Comparison of ENCODE assay signal across 9 cellular contexts in genomic region chr14:49982522-49982951, GRCh38.
DNase-seq lines count a peak whose midpoint lies in the region; ATAC-seq and TF ChIP-seq lines count a peak whose summit lies in the region.
"Had no signal": no experiment of that assay in that cellular context is flagged by ENCODE, and none has a peak within 500 bp of the region (broad histone marks: within the 10 kb centered on the region; RNA-seq: fewer than 3 reads in every experiment).

No MANE protein-coding gene starts in this region.

- CTCF ChIA-PET in SK-N-SH (lab: Yijun Ruan, JAX), result no interaction called here
- CTCF ChIA-PET in GM10248 (lab: Yijun Ruan, JAX), result no interaction called here

- in situ Hi-C loops in Caki2 (cut with HindIII; ENCODE audit: low pct_unique_long_range_greater_than_20kb, low sequenced_read_pairs), result no loop called here

- DNase-seq in Caki2 (ENCODE audit: low read depth) (peak; percentile 95), SK-N-SH (no peak), fibroblast of mammary gland (ENCODE audit: low read depth) (peak; percentile 93), skeletal muscle cell (ENCODE audit: low read depth) (peak; percentile 75), GM10248 (ENCODE audit: extremely low spot score) (no peak), OCI-M1 (lab: John Stamatoyannopoulos, UW) (no peak), GDM1 (lab: John Stamatoyannopoulos, UW) (no peak)
- DNase-seq: right lobe of liver had no signal

- no peaks in the 10 kb centered on the region for H3K27me3 ChIP-seq in SK-N-SH (ENCODE audit: insufficient read depth)
- H3K27me3 ChIP-seq: right lobe of liver had no signal

- no peaks in the 10 kb centered on the region for H3K9me2 ChIP-seq in SK-N-SH

- WGBS in SK-N-SH (ENCODE audit: low lambda C conversion rate), result 39% methylated on average over 9 of the region's 9 CpGs

- peak overlapping the region in 1 of 2 experiments; percentile 3; a peak in 1 of 4 replicates for H3K4me3 ChIP-seq in SK-N-SH (ENCODE audit: low read depth in 2 of 2, low read length in 1 of 2)
- no peak overlapping the region for H3K4me3 ChIP-seq in fibroblast of mammary gland (ENCODE audit: control insufficient read depth, low read depth, low read length)
- H3K4me3 ChIP-seq in skeletal muscle cell (ENCODE audit: low read depth, low read length), result peak overlapping the region; percentile 12
- H3K4me3 ChIP-seq: right lobe of liver had no signal

- TF ChIP-seq RAD21 in SK-N-SH (IDR thresholded peaks at IDR 0.05; ENCODE audit: low read length), result no peak

- TF ChIP-seq EP300 in SK-N-SH (IDR thresholded peaks at IDR 0.05; ENCODE audit: borderline replicate concordance in 1 of 2, low read depth in 1 of 2, low read length in 1 of 2), result peak in 1 of 2 experiments; percentile 80; a peak in 2 of 4 replicates

- H3F3A ChIP-seq in SK-N-SH (replicated peaks; ENCODE audit: insufficient read depth), result peaks cover 27% of the 10 kb centered on the region

- H3K9ac ChIP-seq in SK-N-SH, result peak overlapping the region; percentile 37; the same call in 1 of the 2 replicates

- H3K36me3 ChIP-seq in SK-N-SH (replicated peaks in 1 of 2; ENCODE audit: control insufficient read depth in 1 of 2, insufficient read depth in 2 of 2, low read length in 1 of 2), result no peaks in the 10 kb centered on the region
- H3K36me3 ChIP-seq: right lobe of liver had no signal

- H2AFZ ChIP-seq in SK-N-SH (ENCODE audit: low read depth), result no peak overlapping the region

- no peak for ATAC-seq in HG02938 (IDR thresholded peaks at IDR 0.05; ENCODE audit: unreplicated experiment)

- H4K20me1 ChIP-seq in SK-N-SH (ENCODE audit: insufficient read depth), result no peaks in the 10 kb centered on the region

- H3K27ac ChIP-seq in SK-N-SH (ENCODE audit: low read depth in 2 of 2, low read length in 1 of 2), result peak overlapping the region in 1 of 2 experiments; percentile 85; a peak in 3 of 4 replicates

- POLR2A ChIA-PET in SK-N-SH (lab: Yijun Ruan, JAX) (no interaction called here), GM10248 (lab: Yijun Ruan, JAX) (no interaction called here)

- TF ChIP-seq CTCF in SK-N-SH (IDR thresholded peaks at IDR 0.05) (no peak), fibroblast of mammary gland (conservative IDR thresholded peaks at IDR 0.05; ENCODE audit: control insufficient read depth, insufficient read depth, low read depth, low read length) (no peak), GM10248 (IDR thresholded peaks at IDR 0.05; ENCODE audit: control extremely low read depth, extremely low read depth, low read depth, missing control alignments) (no peak)

- H3K9me3 ChIP-seq in SK-N-SH, result no peaks in the 10 kb centered on the region
- H3K9me3 ChIP-seq: right lobe of liver had no signal

- H3K4me2 ChIP-seq in SK-N-SH, result peak overlapping the region; percentile 53

- H3K4me1 ChIP-seq in SK-N-SH (ENCODE audit: control insufficient read depth in 1 of 2, insufficient read depth in 2 of 2, low read depth in 1 of 2, low read length in 1 of 2), result peaks cover 7 to 35% of the 10 kb centered on the region in 2 experiments

- H3K79me2 ChIP-seq in SK-N-SH (ENCODE audit: insufficient read depth), result no peaks in the 10 kb centered on the region

TF ChIP-seq in SK-N-SH, 30 proteins besides CTCF, POLR2A, EP300 and RAD21:
- TF ChIP-seq MAX (IDR thresholded peaks at IDR 0.05; ENCODE audit: low read depth) (0 out of 2 replicates have a peak, but pooled peaks have one; percentile 19), RXRA (IDR thresholded peaks at IDR 0.05; ENCODE audit: borderline replicate concordance, low read depth) (peak; percentile 61; the same call in 1 of the 2 replicates), FOXJ3 (CRISPR knock-in tag; IDR thresholded peaks at IDR 0.05) (no peak), TAF1 (IDR thresholded peaks at IDR 0.05; ENCODE audit: borderline replicate concordance, low read depth, low read length) (no peak), NFIC (IDR thresholded peaks at IDR 0.05; ENCODE audit: borderline replicate concordance) (peak; percentile 73), SMC3 (IDR thresholded peaks at IDR 0.05; ENCODE audit: low read depth, low read length) (no peak), YY1 (IDR thresholded peaks at IDR 0.05; ENCODE audit: low read depth) (no peak), ZBTB33 (IDR thresholded peaks at IDR 0.05; ENCODE audit: borderline replicate concordance, low read depth) (0 out of 2 replicates have a peak, but pooled peaks have one; percentile 23), RCOR1 (IDR thresholded peaks at IDR 0.05; ENCODE audit: low read length) (no peak), FOSL2 (IDR thresholded peaks at IDR 0.05; ENCODE audit: borderline replicate concordance, low read depth) (peak; percentile 57), TEAD4 (IDR thresholded peaks at IDR 0.05; ENCODE audit: borderline replicate concordance, insufficient read depth) (peak; percentile 55; the same call in 1 of the 2 replicates), MEF2A (IDR thresholded peaks at IDR 0.05; ENCODE audit: borderline replicate concordance, low read depth) (peak; percentile 71; the same call in 1 of the 2 replicates), EZH2phosphoT487 (IDR thresholded peaks at IDR 0.05; ENCODE audit: borderline replicate concordance, low read depth) (no peak), JUND (IDR thresholded peaks at IDR 0.05) (peak; percentile 73), PBX3 (IDR thresholded peaks at IDR 0.05) (peak; percentile 48), POLR2AphosphoS5 (IDR thresholded peaks at IDR 0.05; ENCODE audit: low read depth, low read length) (peak; percentile 30; the same call in 1 of the 2 replicates), SIN3A (IDR thresholded peaks at IDR 0.05; ENCODE audit: borderline replicate concordance, low read depth, low read length) (no peak), FOXM1 (IDR thresholded peaks at IDR 0.05; ENCODE audit: low read depth) (no peak), TCF12 (IDR thresholded peaks at IDR 0.05) (peak; percentile 88), ELF1 (IDR thresholded peaks at IDR 0.05) (peak; percentile 25; the same call in 1 of the 2 replicates)

Comparison
In these comparisons a context has a peak if more than half of its experiments do, and no peak if none do; other contexts are left out.
1. DNase-seq: peak in Caki2 (single experiment), fibroblast of mammary gland (single experiment) and skeletal muscle cell (single experiment); none in SK-N-SH (single experiment), GM10248 (single experiment), OCI-M1 (single experiment) and GDM1 (single experiment).